8 cellular contexts compared by ENCODE assay signal in genomic region chr1:176843352-176844297, GRCh38.
DNase-seq lines count a peak whose midpoint lies in the region; ATAC-seq, FAIRE-seq and TF ChIP-seq lines count a peak whose summit lies in the region.

No MANE protein-coding gene starts in this region.

- TF ChIP-seq CTCF in Panc1 (IDR thresholded peaks at IDR 0.05) = peak; percentile 54

- POLR2A ChIA-PET in Panc1 (lab: Charles Lee) = no interaction called here

- no peak for TF ChIP-seq POLR2A in GM18505 (IDR thresholded peaks at IDR 0.05; ENCODE audit: borderline replicate concordance, extremely low read depth, insufficient read depth, insufficient read length)

- H3K4me1 ChIP-seq in Panc1 (ENCODE audit: control insufficient read depth, insufficient read depth, low read length) = no peaks in the 10 kb centered on the region

- peak; percentile 1 to 20 for DNase-seq in AML-193 (lab: John Stamatoyannopoulos, UW)
- DNase-seq in HS-27A (ENCODE audit: low read depth) = peak; percentile 5
- peak; percentile 1 for DNase-seq in Panc1 (ENCODE audit: low read depth, low spot score)
- DNase-seq in frontal cortex (ENCODE audit: low spot score in 2 of 2) = peak; percentile 10 to 37
- peak; percentile 26 for DNase-seq in retina
- no peak for DNase-seq in stimulated activated CD8-positive, alpha-beta memory T cell treated with anti-CD3 and anti-CD28 coated beads, Interleukin-4, amount 100 ng/mL, for 48 hours

- H3K27me3 ChIP-seq in Panc1 (ENCODE audit: control insufficient read depth, insufficient read depth, low read length) = 0 out of 2 replicates have a peak, but pooled peaks cover 6% of the 10 kb centered on the region

- no peaks in the 10 kb centered on the region for H3K9me3 ChIP-seq in Panc1 (ENCODE audit: control insufficient read depth, insufficient read depth, low read depth, low read length)

- no peak overlapping the region for H3K4me3 ChIP-seq in Panc1 (ENCODE audit: low read depth in 2 of 2, low read length in 2 of 2)

- CTCF ChIA-PET in Panc1 (lab: Charles Lee) = no interaction called here

- intact Hi-C loops in Panc1 (cut with micrococcal nuclease; ENCODE audit: unreplicated experiment) = loop anchor here (1.0 to 10.0 kb wide), 3 partner anchors 279 to 1689 kb away; no protein-coding TSS in a partner anchor

- no peak overlapping the region for H3K27ac ChIP-seq in Panc1 (ENCODE audit: low read length)

- in situ Hi-C loops in Panc1 (cut with HindIII; ENCODE audit: low pct_unique_long_range_greater_than_20kb, low sequenced_read_pairs) = no loop called here

- no TSS peak for BruUV-seq in Panc1 (replicated peaks; lab: Mats Ljungman, UMichigan)

- ATAC-seq in Panc1 (no peak), GM19463 (IDR thresholded peaks at IDR 0.05; ENCODE audit: unreplicated experiment) (no peak), GM18505 (IDR thresholded peaks at IDR 0.05; ENCODE audit: unreplicated experiment) (no peak)

- no peak for FAIRE-seq in frontal cortex (lab: Jason Lieb, UNC)

- H3K36me3 ChIP-seq in Panc1 (ENCODE audit: control insufficient read depth, insufficient read depth, low read length) = no peaks in the 10 kb centered on the region
